In genomic region chr2:199747427-199747826, GRCh38 we compare ENCODE assay signal across 21 cellular contexts.
DNase-seq lines count a peak whose midpoint lies in the region; ATAC-seq and TF ChIP-seq lines count a peak whose summit lies in the region.
"Had no signal": no experiment of that assay in that cellular context is flagged by ENCODE, and none has a peak within 500 bp of the region (broad histone marks: within the 10 kb centered on the region; RNA-seq: fewer than 3 reads in every experiment).

No MANE protein-coding gene starts in this region.

- ATAC-seq in heart left ventricle: no peak

- H3K36me3 Mint-ChIP-seq in mesothelial cell of epicardium: no peaks in the 10 kb centered on the region
- H3K36me3 Mint-ChIP-seq: CD4-positive, CD25-positive, alpha-beta regulatory T cell had no signal

- H3K27me3 Mint-ChIP-seq in mesothelial cell of epicardium (ENCODE audit: low read depth): peaks cover 16% of the 10 kb centered on the region

- H3K27ac ChIP-seq in heart left ventricle (peak overlapping the region in 1 of 12 donors; percentile 14), right atrium auricular region (no peak overlapping the region), esophagus squamous epithelium (peak overlapping the region in 3 of 4 donors; percentile 32 to 65 (median 39))

- H3K9me3 ChIP-seq in heart left ventricle: peaks cover 0 to 3% (median 0%) of the 10 kb centered on the region in 12 donors
- H3K9me3 ChIP-seq in right atrium auricular region: no peaks in the 10 kb centered on the region
- no peaks in the 10 kb centered on the region for H3K9me3 ChIP-seq in esophagus squamous epithelium

- H3K36me3 ChIP-seq in heart left ventricle: no peaks in the 10 kb centered on the region
- H3K36me3 ChIP-seq in right atrium auricular region: no peaks in the 10 kb centered on the region
- H3K36me3 ChIP-seq in esophagus squamous epithelium: no peaks in the 10 kb centered on the region

- no peak overlapping the region for H3K4me3 ChIP-seq in heart left ventricle
- H3K4me3 ChIP-seq in right atrium auricular region: no peak overlapping the region
- H3K4me3 ChIP-seq in esophagus squamous epithelium: no peak overlapping the region

- peak; percentile 24 to 51 (median 47) for DNase-seq in heart left ventricle
- no peak for DNase-seq in right atrium auricular region (ENCODE audit: low spot score)
- DNase-seq in NCI-H526 (lab: John Stamatoyannopoulos, UW): peak; percentile 73 to 91
- no peak for DNase-seq in esophagus squamous epithelium (lab: John Stamatoyannopoulos, UW)
- no peak for DNase-seq in mesothelial cell of epicardium (ENCODE audit: low spot score in 2 of 2, unreplicated experiment in 2 of 2)
- DNase-seq in cerebellar cortex (ENCODE audit: low spot score): no peak
- no peak for DNase-seq in NCI-H2196 (lab: John Stamatoyannopoulos, UW; ENCODE audit: unreplicated experiment)
- DNase-seq in globus pallidus (ENCODE audit: low spot score): no peak
- DNase-seq: CD4-positive, CD25-positive, alpha-beta regulatory T cell; EL; GF-D8; H7; KBM-7; MM.1S; NCI-H1694; NCI-H2081 treated with DMSO at 0.1 percent for 48 hours; NCI-H2227 treated with DMSO at 0.1 percent for 48 hours; NCI-H524; OCI-M1; SHP77; SW 1271 had no signal

- H3K4me3 Mint-ChIP-seq in mesothelial cell of epicardium: no peak overlapping the region
- H3K4me3 Mint-ChIP-seq: CD4-positive, CD25-positive, alpha-beta regulatory T cell had no signal

- TF ChIP-seq POLR2A in heart left ventricle (IDR thresholded peaks at IDR 0.05): no peak
- TF ChIP-seq POLR2A in esophagus squamous epithelium (IDR thresholded peaks at IDR 0.05): no peak

- peaks cover 40% of the 10 kb centered on the region for H3K4me1 Mint-ChIP-seq in mesothelial cell of epicardium
- H3K4me1 Mint-ChIP-seq: CD4-positive, CD25-positive, alpha-beta regulatory T cell had no signal

- no peak for TF ChIP-seq CTCF in heart left ventricle (IDR thresholded peaks at IDR 0.05)
- TF ChIP-seq CTCF in right atrium auricular region (IDR thresholded peaks at IDR 0.05): no peak
- no peak for TF ChIP-seq CTCF in esophagus squamous epithelium (IDR thresholded peaks at IDR 0.05)
- TF ChIP-seq CTCF in mesothelial cell of epicardium (IDR thresholded peaks at IDR 0.05; ENCODE audit: unreplicated experiment): no peak

- intact Hi-C loops in heart left ventricle (cut with DNase I) (loop anchor here in 1 of 10 donors (10.0 kb wide), 2 partner anchors 273 to 1433 kb away; no protein-coding TSS in a partner anchor), esophagus squamous epithelium (cut with DNase I) (no loop called here)

- H3K27me3 ChIP-seq in heart left ventricle: peaks cover 0 to 14% (median 0%) of the 10 kb centered on the region in 9 donors
- H3K27me3 ChIP-seq in right atrium auricular region: no peaks in the 10 kb centered on the region
- H3K27me3 ChIP-seq in esophagus squamous epithelium: no peaks in the 10 kb centered on the region

- no peaks in the 10 kb centered on the region for H3K4me1 ChIP-seq in heart left ventricle
- H3K4me1 ChIP-seq in right atrium auricular region: no peaks in the 10 kb centered on the region
- H3K4me1 ChIP-seq in esophagus squamous epithelium: no peaks in the 10 kb centered on the region

- WGBS in heart left ventricle, 4 donors: 52 to 77% (median 65%) methylated on average over 9 of the region's 9 CpGs
- 52 to 68% methylated on average over 9 of the region's 9 CpGs for WGBS in esophagus squamous epithelium, 2 donors

- peaks cover 3% of the 10 kb centered on the region for H3K9me3 Mint-ChIP-seq in mesothelial cell of epicardium

- H3K27ac Mint-ChIP-seq in mesothelial cell of epicardium: peak overlapping the region; percentile 32
- H3K27ac Mint-ChIP-seq: CD4-positive, CD25-positive, alpha-beta regulatory T cell had no signal

Comparison
In these comparisons a context has a peak if more than half of its experiments do, and no peak if none do; other contexts are left out.
1. DNase-seq: peak in heart left ventricle (5 of 5) and NCI-H526 (2 of 2); none in right atrium auricular region (single experiment), esophagus squamous epithelium (single experiment), mesothelial cell of epicardium (0 of 2), cerebellar cortex (single experiment), NCI-H2196 (single experiment) and globus pallidus (single experiment).
2. H3K27ac ChIP-seq: peak in esophagus squamous epithelium (3 of 4); none in right atrium auricular region (0 of 2).